1 cellular context compared by ENCODE assay signal in the genomic region with DNA sequence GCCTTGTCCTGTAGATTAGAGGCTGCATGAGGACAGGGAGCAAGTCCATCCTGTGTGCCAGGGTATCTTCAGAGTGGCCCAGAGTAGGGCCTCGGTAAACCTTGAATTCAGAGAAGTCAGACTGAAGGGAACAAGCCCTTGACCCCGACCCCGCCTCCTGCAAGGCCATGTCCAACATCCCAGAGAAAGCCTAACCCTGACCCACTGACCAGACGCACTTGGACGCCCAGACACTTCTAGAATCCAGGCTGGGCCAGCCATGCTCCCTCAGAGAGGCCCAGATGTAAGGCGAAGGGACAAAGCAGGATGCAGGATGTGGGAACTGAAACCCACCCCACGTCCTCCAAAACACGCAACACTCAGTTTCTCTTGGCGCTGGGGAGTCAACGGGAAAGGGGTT.
TF ChIP-seq lines count a peak whose summit lies in the region.

No MANE protein-coding gene starts in this region.

TF ChIP-seq in H1, 55 proteins besides CTCF, POLR2A, EP300 and RAD21:
- TF ChIP-seq ATF3 (IDR thresholded peaks at IDR 0.05; ENCODE audit: insufficient read depth, low read depth, low read length) = no peak
- TF ChIP-seq, protein P1, sequence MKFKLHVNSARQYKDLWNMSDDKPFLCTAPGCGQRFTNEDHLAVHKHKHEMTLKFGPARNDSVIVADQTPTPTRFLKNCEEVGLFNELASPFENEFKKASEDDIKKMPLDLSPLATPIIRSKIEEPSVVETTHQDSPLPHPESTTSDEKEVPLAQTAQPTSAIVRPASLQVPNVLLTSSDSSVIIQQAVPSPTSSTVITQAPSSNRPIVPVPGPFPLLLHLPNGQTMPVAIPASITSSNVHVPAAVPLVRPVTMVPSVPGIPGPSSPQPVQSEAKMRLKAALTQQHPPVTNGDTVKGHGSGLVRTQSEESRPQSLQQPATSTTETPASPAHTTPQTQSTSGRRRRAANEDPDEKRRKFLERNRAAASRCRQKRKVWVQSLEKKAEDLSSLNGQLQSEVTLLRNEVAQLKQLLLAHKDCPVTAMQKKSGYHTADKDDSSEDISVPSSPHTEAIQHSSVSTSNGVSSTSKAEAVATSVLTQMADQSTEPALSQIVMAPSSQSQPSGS (IDR thresholded peaks at IDR 0.05; ENCODE audit: low read length) = no peak
- TF ChIP-seq TAF7 (optimal IDR thresholded peaks at IDR 0.05; ENCODE audit: borderline replicate concordance, low read depth, low read length) = no peak
- TF ChIP-seq HDAC2 (IDR thresholded peaks at IDR 0.05; ENCODE audit: borderline replicate concordance in 1 of 2, low read depth in 2 of 2, low read length in 2 of 2) = no peak
- TF ChIP-seq SRF (IDR thresholded peaks at IDR 0.05; ENCODE audit: low read depth, low read length) = no peak
- no peak for TF ChIP-seq KDM1A (IDR thresholded peaks at IDR 0.05; ENCODE audit: borderline replicate concordance, low read length)
- TF ChIP-seq RNF2 (IDR thresholded peaks at IDR 0.05; ENCODE audit: borderline replicate concordance, low read depth, low read length, missing control alignments, poor library complexity, severe bottlenecking) = no peak
- TF ChIP-seq TBP (IDR thresholded peaks at IDR 0.05; ENCODE audit: low read depth, low read length) = no peak
- TF ChIP-seq CTBP2 (IDR thresholded peaks at IDR 0.05; ENCODE audit: borderline replicate concordance, insufficient read depth, insufficient read length, low read length) = no peak
- TF ChIP-seq BACH1 (IDR thresholded peaks at IDR 0.05; ENCODE audit: low read length) = no peak
- TF ChIP-seq ASH2L (IDR thresholded peaks at IDR 0.05; ENCODE audit: low read length) = no peak
- TF ChIP-seq RXRA (IDR thresholded peaks at IDR 0.05; ENCODE audit: insufficient read depth, low read depth, low read length) = no peak
- TF ChIP-seq RBBP5 (IDR thresholded peaks at IDR 0.05; ENCODE audit: borderline replicate concordance, low read depth, low read length) = no peak
- no peak for TF ChIP-seq HDAC6 (IDR thresholded peaks at IDR 0.05; ENCODE audit: low read depth, low read length)
- no peak for TF ChIP-seq YY1 (IDR thresholded peaks at IDR 0.05; ENCODE audit: low read depth, low read length)
- no peak for TF ChIP-seq SIX5 (IDR thresholded peaks at IDR 0.05; ENCODE audit: low read depth, low read length)
- TF ChIP-seq SIN3A (conservative IDR thresholded peaks at IDR 0.05 in 1 of 2, IDR thresholded peaks at IDR 0.05 in 1 of 2; ENCODE audit: low read depth in 1 of 2, low read length in 2 of 2) = no peak
- TF ChIP-seq GTF2F1 (IDR thresholded peaks at IDR 0.05; ENCODE audit: borderline replicate concordance, low read depth, low read length) = no peak
- TF ChIP-seq CREB1 (IDR thresholded peaks at IDR 0.05) = no peak
TF ChIP-seq in H1: peak in this region for 0.
